Comparison of ENCODE assay signal across 19 cellular contexts in the genomic region with DNA sequence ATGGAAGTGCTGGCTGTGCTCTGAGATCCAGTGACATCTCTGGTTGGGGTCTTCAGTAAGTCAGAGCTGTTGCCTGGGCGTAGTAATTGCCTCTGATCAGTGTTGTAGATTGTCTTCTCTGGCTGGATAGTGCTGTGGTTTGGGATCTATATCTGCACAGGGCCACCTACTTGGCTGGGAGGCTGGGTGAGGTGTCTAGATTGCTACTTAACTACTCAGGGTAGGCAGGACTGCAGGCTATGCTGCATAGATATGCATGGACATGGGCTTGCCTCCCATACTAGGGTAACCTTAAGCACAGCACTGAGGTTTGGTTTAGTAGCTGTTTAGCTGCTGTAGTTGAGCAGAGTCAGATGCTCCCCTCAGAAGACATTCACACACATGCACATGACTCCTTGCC.
DNase-seq lines count a peak whose midpoint lies in the region; FAIRE-seq and TF ChIP-seq lines count a peak whose summit lies in the region.
"Had no signal": no experiment of that assay in that cellular context is flagged by ENCODE, and none has a peak within 500 bp of the region (broad histone marks: within the 10 kb centered on the region; RNA-seq: fewer than 3 reads in every experiment).

No MANE protein-coding gene starts in this region.

- no peak for DNase-seq in GM12891 (ENCODE audit: insufficient read length, low spot score)
- no peak for DNase-seq in bronchial epithelial cell (ENCODE audit: low read depth)
- no peak for DNase-seq in progenitor cell of endocrine pancreas (ENCODE audit: low spot score, unreplicated experiment)
- no peak for DNase-seq in activated CD4-positive, alpha-beta memory T cell treated with anti-CD3 and anti-CD28 coated beads, Interleukin-2, amount 10 ng/mL, durations not matched to agents 7 days and 5 days
- DNase-seq in NK-92 treated with Interleukin-12 subunit alpha and Interleukin-12 subunit beta, amount 100 ng/mL, for 24 hours (lab: John Stamatoyannopoulos, UW): no peak
- DNase-seq: AML-193; Caco-2; Calu3; CD4-positive, alpha-beta T cell; CD8-positive, alpha-beta T cell; DMS79 treated with DMSO at 0.1 percent for 48 hours; GF-D8 had no signal

- no peaks in the 10 kb centered on the region for H3K27me3 Mint-ChIP-seq in progenitor cell of endocrine pancreas
- H3K27me3 Mint-ChIP-seq in activated CD4-positive, alpha-beta memory T cell treated with anti-CD3 and anti-CD28 coated beads, Interleukin-2, amount 10 ng/mL, durations not matched to agents 7 days and 5 days: no peaks in the 10 kb centered on the region

- H3K36me3 ChIP-seq in bronchial epithelial cell (ENCODE audit: control insufficient read depth, insufficient read depth, low read length): no peaks in the 10 kb centered on the region
- H3K36me3 ChIP-seq: BLaER1 treated with 17β-estradiol and CSF1 and Interleukin-3, amounts not matched to agents 10 nM and 100 nM had no signal

- H3K4me3 Mint-ChIP-seq in progenitor cell of endocrine pancreas (ENCODE audit: low read depth): no peak overlapping the region
- H3K4me3 Mint-ChIP-seq in activated CD4-positive, alpha-beta memory T cell treated with anti-CD3 and anti-CD28 coated beads, Interleukin-2, amount 10 ng/mL, durations not matched to agents 7 days and 5 days: no peak overlapping the region
- H3K4me3 Mint-ChIP-seq: B cell; CD4-positive, alpha-beta T cell; CD8-positive, alpha-beta T cell had no signal

- H3K27me3 ChIP-seq in bronchial epithelial cell (ENCODE audit: control insufficient read depth, insufficient read depth, low read length): no peaks in the 10 kb centered on the region
- H3K27me3 ChIP-seq: BLaER1 treated with 17β-estradiol and CSF1 and Interleukin-3, amounts not matched to agents 10 nM and 100 nM had no signal

- H3K36me3 Mint-ChIP-seq in progenitor cell of endocrine pancreas (ENCODE audit: insufficient read depth): peaks cover 52% of the 10 kb centered on the region
- H3K36me3 Mint-ChIP-seq in activated CD4-positive, alpha-beta memory T cell treated with anti-CD3 and anti-CD28 coated beads, Interleukin-2, amount 10 ng/mL, durations not matched to agents 7 days and 5 days (ENCODE audit: low read depth): no peaks in the 10 kb centered on the region
- H3K36me3 Mint-ChIP-seq: CD8-positive, alpha-beta T cell had no signal

- H3K9me3 Mint-ChIP-seq in progenitor cell of endocrine pancreas (ENCODE audit: low read depth): peaks cover 36% of the 10 kb centered on the region
- H3K9me3 Mint-ChIP-seq in activated CD4-positive, alpha-beta memory T cell treated with anti-CD3 and anti-CD28 coated beads, Interleukin-2, amount 10 ng/mL, durations not matched to agents 7 days and 5 days: no peaks in the 10 kb centered on the region

- peak; percentile 33 for FAIRE-seq in GM12891 (lab: Jason Lieb, UNC)
- peak; percentile 36 for FAIRE-seq in bronchial epithelial cell (lab: Jason Lieb, UNC)
- FAIRE-seq: A549, D721Med, G401.6, GM12892, GM18507 had no signal

- TF ChIP-seq CTCF in bronchial epithelial cell (IDR thresholded peaks at IDR 0.05; ENCODE audit: insufficient read depth, low read length, severe bottlenecking) (no peak), progenitor cell of endocrine pancreas (IDR thresholded peaks at IDR 0.05; ENCODE audit: unreplicated experiment) (no peak)

- H3K27ac Mint-ChIP-seq in progenitor cell of endocrine pancreas: peak overlapping the region; percentile 2
- H3K27ac Mint-ChIP-seq in activated CD4-positive, alpha-beta memory T cell treated with anti-CD3 and anti-CD28 coated beads, Interleukin-2, amount 10 ng/mL, durations not matched to agents 7 days and 5 days: no peak overlapping the region
- H3K27ac Mint-ChIP-seq: B cell; CD4-positive, alpha-beta T cell; CD8-positive, alpha-beta T cell had no signal

- POLR2A ChIA-PET in activated CD4-positive, alpha-beta memory T cell treated with anti-CD3 and anti-CD28 coated beads, Interleukin-2, amount 10 ng/mL, durations not matched to agents 7 days and 5 days (lab: Charles Lee): interaction anchor here (1.0 kb wide), 1 partner anchor 44 kb away, joined by 3 read pairs; no protein-coding TSS in a partner anchor

- TF ChIP-seq POLR2A in GM12891 (IDR thresholded peaks at IDR 0.05; ENCODE audit: low read depth, low read length): no peak

- peaks cover 2% of the 10 kb centered on the region for H3K4me1 Mint-ChIP-seq in progenitor cell of endocrine pancreas (ENCODE audit: low read depth)
- no peaks in the 10 kb centered on the region for H3K4me1 Mint-ChIP-seq in activated CD4-positive, alpha-beta memory T cell treated with anti-CD3 and anti-CD28 coated beads, Interleukin-2, amount 10 ng/mL, durations not matched to agents 7 days and 5 days
- H3K4me1 Mint-ChIP-seq: B cell had no signal

- CTCF ChIA-PET in activated CD4-positive, alpha-beta memory T cell treated with anti-CD3 and anti-CD28 coated beads, Interleukin-2, amount 10 ng/mL, durations not matched to agents 7 days and 5 days (lab: Charles Lee): no interaction called here

- H3K4me3 ChIP-seq in bronchial epithelial cell (ENCODE audit: low read depth, low read length): no peak overlapping the region
- H3K4me3 ChIP-seq: A549; BLaER1 treated with 17β-estradiol and CSF1 and Interleukin-3, amounts not matched to agents 10 nM and 100 nM had no signal

TF ChIP-seq in GM12891, 5 proteins besides CTCF, POLR2A, EP300 and RAD21:
- TF ChIP-seq SPI1 (IDR thresholded peaks at IDR 0.05; ENCODE audit: low read depth, low read length) (no peak), POU2F2 (IDR thresholded peaks at IDR 0.05; ENCODE audit: low read depth, low read length) (no peak)
